ENCODE assay signal across 1 cellular context in the genomic region with DNA sequence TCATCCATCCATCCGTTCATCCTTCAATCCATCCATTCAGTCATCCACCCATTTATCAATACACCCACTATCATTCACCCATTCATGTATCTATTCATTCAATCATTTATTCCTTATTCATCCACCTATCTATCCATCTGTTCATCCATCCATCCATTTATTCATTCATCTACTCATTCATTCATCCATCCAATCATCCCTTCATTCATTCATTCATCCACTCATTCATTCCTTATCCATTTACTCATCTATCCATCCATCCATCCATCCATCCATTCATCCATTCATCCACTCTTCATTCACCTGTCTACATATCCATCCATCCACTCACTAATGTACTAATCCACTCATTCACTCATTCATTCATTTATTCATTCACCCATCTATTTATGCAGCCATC.
TF ChIP-seq lines count a peak whose summit lies in the region.

No MANE protein-coding gene starts in this region.

TF ChIP-seq in GM12878, 131 proteins besides CTCF, POLR2A, EP300 and RAD21 (continued from another document):
- no peak for TF ChIP-seq CEBPZ (IDR thresholded peaks at IDR 0.05; ENCODE audit: low read depth, low read length)
- no peak for TF ChIP-seq STAT3 (IDR thresholded peaks at IDR 0.05; ENCODE audit: low read depth, low read length)
- TF ChIP-seq, protein P1, sequence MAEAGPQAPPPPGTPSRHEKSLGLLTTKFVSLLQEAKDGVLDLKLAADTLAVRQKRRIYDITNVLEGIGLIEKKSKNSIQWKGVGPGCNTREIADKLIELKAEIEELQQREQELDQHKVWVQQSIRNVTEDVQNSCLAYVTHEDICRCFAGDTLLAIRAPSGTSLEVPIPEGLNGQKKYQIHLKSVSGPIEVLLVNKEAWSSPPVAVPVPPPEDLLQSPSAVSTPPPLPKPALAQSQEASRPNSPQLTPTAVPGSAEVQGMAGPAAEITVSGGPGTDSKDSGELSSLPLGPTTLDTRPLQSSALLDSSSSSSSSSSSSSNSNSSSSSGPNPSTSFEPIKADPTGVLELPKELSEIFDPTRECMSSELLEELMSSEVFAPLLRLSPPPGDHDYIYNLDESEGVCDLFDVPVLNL (IDR thresholded peaks at IDR 0.05; ENCODE audit: low read depth, low read length): no peak
- no peak for TF ChIP-seq NR2C2 (IDR thresholded peaks at IDR 0.05; ENCODE audit: borderline replicate concordance, control insufficient read depth, insufficient read length, low read depth)
- TF ChIP-seq CHD1 (IDR thresholded peaks at IDR 0.05; ENCODE audit: low read depth, low read length): no peak
- no peak for TF ChIP-seq SRF (IDR thresholded peaks at IDR 0.05; ENCODE audit: low read depth in 2 of 2, low read length in 2 of 2)
- TF ChIP-seq NBN (IDR thresholded peaks at IDR 0.05): 0 out of 2 replicates have a peak, but pooled peaks have one; percentile 43
- no peak for TF ChIP-seq BRCA1 (IDR thresholded peaks at IDR 0.05; ENCODE audit: low read depth, low read length)
- TF ChIP-seq ASH2L (IDR thresholded peaks at IDR 0.05; ENCODE audit: borderline replicate concordance, low read depth): no peak
- TF ChIP-seq, protein P2, sequence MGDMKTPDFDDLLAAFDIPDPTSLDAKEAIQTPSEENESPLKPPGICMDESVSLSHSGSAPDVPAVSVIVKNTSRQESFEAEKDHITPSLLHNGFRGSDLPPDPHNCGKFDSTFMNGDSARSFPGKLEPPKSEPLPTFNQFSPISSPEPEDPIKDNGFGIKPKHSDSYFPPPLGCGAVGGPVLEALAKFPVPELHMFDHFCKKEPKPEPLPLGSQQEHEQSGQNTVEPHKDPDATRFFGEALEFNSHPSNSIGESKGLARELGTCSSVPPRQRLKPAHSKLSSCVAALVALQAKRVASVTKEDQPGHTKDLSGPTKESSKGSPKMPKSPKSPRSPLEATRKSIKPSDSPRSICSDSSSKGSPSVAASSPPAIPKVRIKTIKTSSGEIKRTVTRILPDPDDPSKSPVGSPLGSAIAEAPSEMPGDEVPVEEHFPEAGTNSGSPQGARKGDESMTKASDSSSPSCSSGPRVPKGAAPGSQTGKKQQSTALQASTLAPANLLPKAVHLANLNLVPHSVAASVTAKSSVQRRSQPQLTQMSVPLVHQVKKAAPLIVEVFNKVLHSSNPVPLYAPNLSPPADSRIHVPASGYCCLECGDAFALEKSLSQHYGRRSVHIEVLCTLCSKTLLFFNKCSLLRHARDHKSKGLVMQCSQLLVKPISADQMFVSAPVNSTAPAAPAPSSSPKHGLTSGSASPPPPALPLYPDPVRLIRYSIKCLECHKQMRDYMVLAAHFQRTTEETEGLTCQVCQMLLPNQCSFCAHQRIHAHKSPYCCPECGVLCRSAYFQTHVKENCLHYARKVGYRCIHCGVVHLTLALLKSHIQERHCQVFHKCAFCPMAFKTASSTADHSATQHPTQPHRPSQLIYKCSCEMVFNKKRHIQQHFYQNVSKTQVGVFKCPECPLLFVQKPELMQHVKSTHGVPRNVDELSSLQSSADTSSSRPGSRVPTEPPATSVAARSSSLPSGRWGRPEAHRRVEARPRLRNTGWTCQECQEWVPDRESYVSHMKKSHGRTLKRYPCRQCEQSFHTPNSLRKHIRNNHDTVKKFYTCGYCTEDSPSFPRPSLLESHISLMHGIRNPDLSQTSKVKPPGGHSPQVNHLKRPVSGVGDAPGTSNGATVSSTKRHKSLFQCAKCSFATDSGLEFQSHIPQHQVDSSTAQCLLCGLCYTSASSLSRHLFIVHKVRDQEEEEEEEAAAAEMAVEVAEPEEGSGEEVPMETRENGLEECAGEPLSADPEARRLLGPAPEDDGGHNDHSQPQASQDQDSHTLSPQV (IDR thresholded peaks at IDR 0.05): no peak
- no peak for TF ChIP-seq SPI1 (IDR thresholded peaks at IDR 0.05; ENCODE audit: borderline replicate concordance, insufficient read depth, low read depth, low read length)
- TF ChIP-seq RAD51 (IDR thresholded peaks at IDR 0.05): no peak
- TF ChIP-seq ZZZ3 (IDR thresholded peaks at IDR 0.05; ENCODE audit: control insufficient read depth, insufficient read length, low read depth): no peak
